In the genomic region with DNA sequence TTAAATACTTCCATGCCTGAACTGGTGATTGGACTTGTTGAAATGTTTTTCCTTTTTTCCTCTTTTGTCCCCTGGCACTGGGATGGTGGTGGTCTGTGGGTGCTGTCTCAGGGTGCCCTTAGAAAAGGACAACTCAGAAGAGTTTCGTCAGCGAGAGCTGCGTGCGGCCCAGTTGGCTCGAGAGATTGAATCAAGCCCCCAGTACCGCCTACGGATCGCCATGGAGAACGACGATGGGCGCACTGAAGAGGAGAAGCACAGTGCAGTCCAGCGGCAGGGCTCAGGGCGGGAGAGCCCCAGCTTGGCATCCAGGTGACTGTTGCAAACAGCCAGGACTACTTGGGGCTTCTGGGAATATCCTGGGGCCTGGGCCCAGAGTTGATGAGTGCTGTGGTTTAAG, we compare ENCODE assay signal across 19 cellular contexts. TPM values are rescaled to one million over a fixed set of nuclear protein-coding genes. Genes with fewer than 3 reads are reported as not detected.
DNase-seq lines count a peak whose midpoint lies in the region; ATAC-seq, FAIRE-seq and TF ChIP-seq lines count a peak whose summit lies in the region.
"Had no signal": no experiment of that assay in that cellular context is flagged by ENCODE, and none has a peak within 500 bp of the region (broad histone marks: within the 10 kb centered on the region; RNA-seq: fewer than 3 reads in every experiment).

No MANE protein-coding gene starts in this region.

- peaks cover 78 to 87% of the 10 kb centered on the region in 2 donors for H3K36me3 Mint-ChIP-seq in CD4-positive, alpha-beta memory T cell
- peaks cover 82% of the 10 kb centered on the region for H3K36me3 Mint-ChIP-seq in nephron progenitor cell (ENCODE audit: low read depth)

- ATAC-seq in GM18498 (IDR thresholded peaks at IDR 0.05; ENCODE audit: unreplicated experiment), result no peak
- ATAC-seq: A549, HCT116 had no signal

- peaks cover 16 to 36% (median 27%) of the 10 kb centered on the region in 4 donors for H3K4me1 Mint-ChIP-seq in CD4-positive, alpha-beta memory T cell
- H3K4me1 Mint-ChIP-seq in nephron progenitor cell, result peaks cover 21% of the 10 kb centered on the region

- peaks cover 100% of the 10 kb centered on the region for H4K20me1 ChIP-seq in BLaER1

- no peak for FAIRE-seq in HTR-8/SVneo (lab: Jason Lieb, UNC)
- FAIRE-seq: A549, GM18507, H54 had no signal

- no peak overlapping the region for H3K4me3 Mint-ChIP-seq in CD4-positive, alpha-beta memory T cell
- no peak overlapping the region for H3K4me3 Mint-ChIP-seq in nephron progenitor cell
- H3K4me3 Mint-ChIP-seq: CD14-positive monocyte had no signal

- no peak overlapping the region for H3K4me3 ChIP-seq in BLaER1
- H3K4me3 ChIP-seq in CD4-positive, alpha-beta memory T cell (ENCODE audit: low read length in 2 of 2), result no peak overlapping the region
- no peak overlapping the region for H3K4me3 ChIP-seq in adipocyte (ENCODE audit: low read length)
- H3K4me3 ChIP-seq: A549, GM23248 had no signal

- H3K9ac ChIP-seq in BLaER1, result 0 out of 2 replicates have a peak overlapping the region, but pooled peaks have one; percentile 15
- H3K9ac ChIP-seq in adipocyte (ENCODE audit: low read length), result peak overlapping the region; percentile 13
- H3K9ac ChIP-seq: GM23248 had no signal

- POLR2A ChIA-PET in CD4-positive, alpha-beta memory T cell (lab: Charles Lee; ENCODE audit: partially characterized antibody), result interaction anchor here (1.0 kb wide), 1 partner anchor 15 kb away, joined by 4 read pairs; no protein-coding TSS in a partner anchor

- H3K4me1 ChIP-seq in BLaER1 (peaks cover 16% of the 10 kb centered on the region), adipocyte (ENCODE audit: control insufficient read depth, insufficient read depth, low read length) (peaks cover 23% of the 10 kb centered on the region)
- peaks cover 23% of the 10 kb centered on the region for H3K4me1 ChIP-seq in CD4-positive, alpha-beta memory T cell (ENCODE audit: insufficient read depth, low read length)
- H3K4me1 ChIP-seq: BE2C had no signal

- intact Hi-C loops in CD4-positive, alpha-beta memory T cell (cut with micrococcal nuclease), result no loop called here

- no peak for DNase-seq in CD4-positive, alpha-beta memory T cell
- DNase-seq in adipocyte (ENCODE audit: low read depth) (no peak), nephron progenitor cell (no peak), HTR-8/SVneo (ENCODE audit: insufficient read length, low spot score) (no peak), DMS 273 (lab: John Stamatoyannopoulos, UW; ENCODE audit: unreplicated experiment) (no peak)
- no peak for DNase-seq in activated CD4-positive, alpha-beta T cell treated with anti-CD3 and anti-CD28 coated beads for 1 hour
- DNase-seq: BE2C, DMS 273 treated with DMSO at 0.1 percent for 48 hours, GM23248 had no signal

- no peaks in the 10 kb centered on the region for H3K9me3 ChIP-seq in BLaER1
- no peaks in the 10 kb centered on the region for H3K9me3 ChIP-seq in CD4-positive, alpha-beta memory T cell (ENCODE audit: control insufficient read depth in 1 of 2, low read length in 2 of 2)
- no peaks in the 10 kb centered on the region for H3K9me3 ChIP-seq in adipocyte (ENCODE audit: control insufficient read depth, low read length)
- H3K9me3 ChIP-seq: A549, BE2C had no signal

- CTCF ChIA-PET in CD4-positive, alpha-beta memory T cell (lab: Charles Lee; ENCODE audit: partially characterized antibody), result interaction anchor here (1.6 kb wide), 1 partner anchor 116 kb away, joined by 4 read pairs; no protein-coding TSS in a partner anchor

- no peaks in the 10 kb centered on the region for H3K27me3 Mint-ChIP-seq in CD4-positive, alpha-beta memory T cell
- H3K27me3 Mint-ChIP-seq in nephron progenitor cell (ENCODE audit: low read depth, poor library complexity), result no peaks in the 10 kb centered on the region
- H3K27me3 Mint-ChIP-seq: CD8-positive, alpha-beta memory T cell; IgD-negative memory B cell had no signal

- peaks cover 0 to 3% (median 0%) of the 10 kb centered on the region in 8 donors for H3K9me3 Mint-ChIP-seq in CD4-positive, alpha-beta memory T cell
- no peaks in the 10 kb centered on the region for H3K9me3 Mint-ChIP-seq in nephron progenitor cell
- H3K9me3 Mint-ChIP-seq: CD8-positive, alpha-beta memory T cell; IgD-negative memory B cell had no signal

- H3K27ac ChIP-seq in BLaER1, result no peak overlapping the region
- H3K27ac ChIP-seq in CD4-positive, alpha-beta memory T cell (ENCODE audit: low read depth, low read length), result peak overlapping the region; percentile 2
- H3K27ac ChIP-seq: A549, GM23248 had no signal

- no peak overlapping the region for H3K4me2 ChIP-seq in BLaER1
- H3K4me2 ChIP-seq: A549 had no signal

- H3K27ac Mint-ChIP-seq in CD4-positive, alpha-beta memory T cell, result no peak overlapping the region
- H3K27ac Mint-ChIP-seq in nephron progenitor cell, result peak overlapping the region; percentile 33

- H3K27me3 ChIP-seq in BLaER1, result no peaks in the 10 kb centered on the region
- no peaks in the 10 kb centered on the region for H3K27me3 ChIP-seq in CD4-positive, alpha-beta memory T cell (ENCODE audit: insufficient read depth, low read length)
- H3K27me3 ChIP-seq in adipocyte (replicated peaks; ENCODE audit: control insufficient read depth, insufficient read depth, low read length), result no peaks in the 10 kb centered on the region
- H3K27me3 ChIP-seq: BE2C had no signal

- H3K36me3 ChIP-seq in BLaER1 (peaks cover 100% of the 10 kb centered on the region), adipocyte (ENCODE audit: control insufficient read depth, insufficient read depth, low read length, severe bottlenecking) (peaks cover 97% of the 10 kb centered on the region)
- peaks cover 92% of the 10 kb centered on the region for H3K36me3 ChIP-seq in CD4-positive, alpha-beta memory T cell (ENCODE audit: insufficient read depth, low read length)

- TF ChIP-seq CTCF in nephron progenitor cell (IDR thresholded peaks at IDR 0.05), result no peak

RNA-seq across cellular contexts. Expression of a gene that starts 6.9 kb away (rescaled TPM):
- 100 to 1,000 TPM; 262 to 266 TPM for total RNA-seq in CD4-positive, alpha-beta memory T cell
- polyA plus RNA-seq in CD4-positive, alpha-beta memory T cell, result 10 to 100 TPM in 1 of 2 donors, 1 to 10 TPM in 1; 7.1 to 38.5 TPM

RNA-seq across cellular contexts. Expression of a gene that starts 16.4 kb away (rescaled TPM):
- total RNA-seq in CD4-positive, alpha-beta memory T cell, result 100 to 1,000 TPM in 1 of 2 experiments, 10 to 100 TPM in 1; 98.0 to 108 TPM
- 100 to 1,000 TPM; 138 to 198 TPM for polyA plus RNA-seq in CD4-positive, alpha-beta memory T cell

RNA-seq across cellular contexts. Expression of a gene that starts 33.9 kb away (rescaled TPM):
- 100 to 1,000 TPM; 127 TPM for total RNA-seq in CD4-positive, alpha-beta memory T cell
- 1 to 10 TPM; 3.1 to 4.0 TPM for polyA plus RNA-seq in CD4-positive, alpha-beta memory T cell

RNA-seq across cellular contexts. Expression of a gene that starts 48.5 kb away (rescaled TPM):
- total RNA-seq in CD4-positive, alpha-beta memory T cell, result under 1 TPM; 0.67 to 0.94 TPM
- not detected for polyA plus RNA-seq in CD4-positive, alpha-beta memory T cell
- total RNA-seq: Daoy had no signal
- polyA plus RNA-seq: CD14-positive monocyte; CD8-positive, alpha-beta memory T cell; IgD-negative memory B cell had no signal
